Comparison of ENCODE assay signal across 8 cellular contexts in the genomic region with DNA sequence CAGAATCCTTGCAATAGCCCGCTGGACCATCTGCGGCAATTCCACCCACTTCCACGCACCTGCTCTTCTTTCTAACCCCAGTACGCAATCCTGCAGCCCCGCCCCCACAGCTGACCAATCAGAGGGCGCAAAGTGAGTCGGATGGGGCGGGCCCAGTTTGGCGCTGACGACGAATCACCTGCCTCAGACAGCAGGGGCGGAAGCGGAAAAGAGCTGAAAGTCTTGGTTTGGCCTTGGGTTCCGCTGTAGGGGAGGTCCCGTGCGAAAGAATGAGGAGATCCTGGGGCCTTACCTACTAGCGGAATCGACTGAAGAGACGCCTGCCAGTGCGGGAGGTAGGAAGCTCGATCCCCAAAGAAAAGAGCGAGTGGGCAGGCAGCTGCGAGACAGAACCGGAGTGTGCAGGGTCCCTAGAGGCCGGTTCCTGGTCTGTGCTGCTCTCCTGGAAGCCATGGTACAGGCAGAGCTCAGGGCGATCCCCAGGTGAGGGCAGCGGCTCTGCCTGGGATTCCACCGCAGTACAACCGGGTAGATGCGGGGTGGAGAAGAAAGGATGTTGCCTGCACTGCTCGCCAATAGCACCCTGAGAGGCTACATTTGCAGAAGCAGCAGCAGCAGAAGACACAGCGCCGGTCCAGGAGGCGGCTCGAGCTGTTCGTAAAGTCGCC. TPM values are rescaled to one million over a fixed set of nuclear protein-coding genes. Genes with fewer than 3 reads are reported as not detected.
DNase-seq lines count a peak whose midpoint lies in the region; ATAC-seq and TF ChIP-seq lines count a peak whose summit lies in the region.

A gene (plus strand): TSS at position 225 of the 668 bp plus-strand sequence. CDS start 560 bp downstream, outside the sequence.

- peak within 1 kb of the TSS; percentile 70 to 71 for H3K4me3 ChIP-seq in prostate gland
- peak within 1 kb of the TSS; percentile 59 for H3K4me3 ChIP-seq in urinary bladder (ENCODE audit: low read depth, low read length)

- TF ChIP-seq CTCF in prostate gland (IDR thresholded peaks at IDR 0.05) = peak in 1 of 4 experiments; percentile 20

- H3K36me3 ChIP-seq in prostate gland (no peaks in the 10 kb centered on the region), urinary bladder (ENCODE audit: insufficient read depth) (no peaks in the 10 kb centered on the region)

- H3K27me3 ChIP-seq in prostate gland (replicated peaks; ENCODE audit: insufficient read depth) = no peaks in the 10 kb centered on the region

- DNase-seq in NCI-H187 (lab: John Stamatoyannopoulos, UW) (peak; percentile 61 to 90), T-helper 2 cell (peak; percentile 92 to 98 (median 96)), anterior cingulate cortex (lab: John Stamatoyannopoulos, UW) (peak; percentile 56 to 98 (median 95)), left ventricle myocardium superior (peak; percentile 99), prostate gland (ENCODE audit: low spot score) (peak; percentile 98)

- peak; percentile 68 for TF ChIP-seq POLR2A in prostate gland (IDR thresholded peaks at IDR 0.05)

- H3K27ac ChIP-seq in prostate gland (peak within 1 kb of the TSS; percentile 74 to 85), urinary bladder (ENCODE audit: low read depth) (peak within 1 kb of the TSS; percentile 69)

- 0% methylated on average over 37 of the region's 37 CpGs for WGBS in prostate gland
- under 1% methylated on average over 37 of the region's 37 CpGs for WGBS in urinary bladder

- no peaks in the 10 kb centered on the region for H3K9me3 ChIP-seq in prostate gland

- intact Hi-C loops in left ventricle myocardium superior (cut with micrococcal nuclease) = no loop called here
- intact Hi-C loops in prostate gland (cut with DNase I) = loop anchor here (10.0 kb wide), 1 partner anchor 247 kb away; no protein-coding TSS in a partner anchor

- no peaks in the 10 kb centered on the region for H3K4me1 ChIP-seq in prostate gland (replicated peaks)
- no peaks in the 10 kb centered on the region for H3K4me1 ChIP-seq in urinary bladder (ENCODE audit: insufficient read depth)

- peak; percentile 99 for ATAC-seq in GM18498 (IDR thresholded peaks at IDR 0.05; ENCODE audit: unreplicated experiment)
- ATAC-seq in HG02938 (IDR thresholded peaks at IDR 0.05; ENCODE audit: unreplicated experiment) = peak; percentile 100
- ATAC-seq in left ventricle myocardium superior = peak; percentile 99

RNA-seq across cellular contexts. Expression of the gene that starts here (rescaled TPM):
- total RNA-seq in left ventricle myocardium superior (25.9 TPM), prostate gland (10 to 100 TPM; 34.7 to 48.0 TPM), urinary bladder (37.0 TPM)
- polyA plus RNA-seq in urinary bladder = 17.3 TPM

Comparison
In these comparisons a context has a peak if more than half of its experiments do, and no peak if none do; other contexts are left out.
1. Peak in every context shown above with its lines: DNase-seq, ATAC-seq, H3K4me3 ChIP-seq and H3K27ac ChIP-seq.